Comparison of ENCODE assay signal across 1 cellular context in the genomic region with DNA sequence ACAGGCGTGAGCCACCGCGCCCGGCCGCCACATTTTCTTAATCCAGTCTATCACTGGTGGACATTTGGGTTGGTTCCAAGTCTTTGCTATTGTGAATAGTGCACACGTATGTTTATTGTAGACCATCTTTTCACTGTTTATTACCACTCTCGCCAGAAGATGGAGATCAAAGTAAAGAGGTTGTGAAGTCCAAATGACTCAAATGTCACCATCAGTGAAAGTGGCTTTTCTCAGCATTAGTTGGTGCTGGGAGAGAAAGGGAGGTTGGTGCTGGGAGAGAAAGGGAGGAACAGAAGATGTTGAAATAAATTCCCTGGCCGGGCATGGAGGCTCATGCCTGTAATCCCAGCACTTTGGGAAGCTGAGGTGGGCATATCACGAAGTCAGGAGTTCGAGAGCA.
TF ChIP-seq lines count a peak whose summit lies in the region.

No MANE protein-coding gene starts in this region.

TF ChIP-seq in HepG2, 621 proteins besides CTCF, POLR2A, EP300 and RAD21 (continued from another document):
- TF ChIP-seq, protein P1, sequence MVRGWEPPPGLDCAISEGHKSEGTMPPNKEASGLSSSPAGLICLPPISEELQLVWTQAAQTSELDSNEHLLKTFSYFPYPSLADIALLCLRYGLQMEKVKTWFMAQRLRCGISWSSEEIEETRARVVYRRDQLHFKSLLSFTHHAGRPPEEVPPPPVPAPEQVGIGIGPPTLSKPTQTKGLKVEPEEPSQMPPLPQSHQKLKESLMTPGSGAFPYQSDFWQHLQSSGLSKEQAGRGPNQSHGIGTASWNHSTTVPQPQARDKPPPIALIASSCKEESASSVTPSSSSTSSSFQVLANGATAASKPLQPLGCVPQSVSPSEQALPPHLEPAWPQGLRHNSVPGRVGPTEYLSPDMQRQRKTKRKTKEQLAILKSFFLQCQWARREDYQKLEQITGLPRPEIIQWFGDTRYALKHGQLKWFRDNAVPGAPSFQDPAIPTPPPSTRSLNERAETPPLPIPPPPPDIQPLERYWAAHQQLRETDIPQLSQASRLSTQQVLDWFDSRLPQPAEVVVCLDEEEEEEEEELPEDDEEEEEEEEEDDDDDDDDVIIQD (CRISPR knock-in tag; IDR thresholded peaks at IDR 0.05; ENCODE audit: low read depth) = no peak
- TF ChIP-seq MAFK (conservative IDR thresholded peaks at IDR 0.05 in 1 of 2, IDR thresholded peaks at IDR 0.05 in 1 of 2; ENCODE audit: low read length in 2 of 2) = no peak
TF ChIP-seq in HepG2: peak in this region for 0.
